Comparison of ENCODE assay signal across 1 cellular context in genomic region chr11:67675058-67675747, GRCh38.
A peak's percentile ranks its signal among the peaks of the same experiment; 100 is the strongest.
TF ChIP-seq lines count a peak whose summit lies in the region.

No MANE protein-coding gene starts in this region.

TF ChIP-seq in H1, 55 proteins besides CTCF, POLR2A, EP300 and RAD21:
- TF ChIP-seq KDM1A (IDR thresholded peaks at IDR 0.05; ENCODE audit: borderline replicate concordance, low read length) (peak; percentile 64), TCF12 (IDR thresholded peaks at IDR 0.05; ENCODE audit: low read depth, low read length) (no peak), SIRT6 (IDR thresholded peaks at IDR 0.05; ENCODE audit: low read length) (no peak)
